In genomic region chr1:32894019-32894600, GRCh38 we compare ENCODE assay signal across 10 cellular contexts. TPM values are rescaled to one million over a fixed set of nuclear protein-coding genes. Genes with fewer than 3 reads are reported as not detected.
A peak's percentile ranks its signal among the peaks of the same experiment; 100 is the strongest.
DNase-seq lines count a peak whose midpoint lies in the region; ATAC-seq and TF ChIP-seq lines count a peak whose summit lies in the region.
"Had no signal": no experiment of that assay in that cellular context is flagged by ENCODE, and none has a peak within 500 bp of the region (broad histone marks: within the 10 kb centered on the region; RNA-seq: fewer than 3 reads in every experiment).

No MANE protein-coding gene starts in this region.

- POLR2A ChIA-PET in naive thymus-derived CD4-positive, alpha-beta T cell (lab: Charles Lee): no interaction called here

- H4K20me1 ChIP-seq in BLaER1 treated with 17β-estradiol and CSF1 and Interleukin-3, amounts not matched to agents 10 nM and 100 nM: peaks cover 0 to 34% (median 0%) of the 10 kb centered on the region in 11 experiments; a peak in 4 of 22 replicates

- H3K36me3 Mint-ChIP-seq in brain: no peaks in the 10 kb centered on the region
- H3K36me3 Mint-ChIP-seq in naive thymus-derived CD4-positive, alpha-beta T cell: peaks cover 0 to 3% (median 0%) of the 10 kb centered on the region in 5 donors

- no peak for TF ChIP-seq CTCF in brain (conservative IDR thresholded peaks at IDR 0.05)

- H3K9me3 ChIP-seq in BLaER1 treated with 17β-estradiol and CSF1 and Interleukin-3, amounts not matched to agents 10 nM and 100 nM (replicated peaks in 1 of 11): no peaks in the 10 kb centered on the region
- H3K9me3 ChIP-seq in naive thymus-derived CD4-positive, alpha-beta T cell (ENCODE audit: control insufficient read depth in 2 of 3, low read length in 3 of 3): no peaks in the 10 kb centered on the region
- H3K9me3 ChIP-seq: gastroesophageal sphincter had no signal

- peaks cover 0 to 3% (median 0%) of the 10 kb centered on the region in 5 experiments for H3K9me3 Mint-ChIP-seq in brain
- H3K9me3 Mint-ChIP-seq in naive thymus-derived CD4-positive, alpha-beta T cell: peaks cover 0 to 2% (median 0%) of the 10 kb centered on the region in 11 donors

- DNase-seq in H7 (peak; percentile 86), HT-29 (ENCODE audit: low spot score) (no peak), cerebellar cortex (ENCODE audit: low spot score) (no peak), GOT3 (lab: John Stamatoyannopoulos, UW) (no peak)
- no peak for DNase-seq in naive thymus-derived CD4-positive, alpha-beta T cell

- H3K4me2 ChIP-seq in BLaER1 treated with 17β-estradiol and CSF1 and Interleukin-3, amounts not matched to agents 10 nM and 100 nM: peak overlapping the region in 10 of 11 experiments; percentile 36 to 79 (median 60); a peak in 18 of 22 replicates

- H3K36me3 ChIP-seq in BLaER1 treated with 17β-estradiol and CSF1 and Interleukin-3, amounts not matched to agents 10 nM and 100 nM: peaks cover 0 to 3% (median 0%) of the 10 kb centered on the region in 11 experiments; a peak in 3 of 22 replicates
- no peaks in the 10 kb centered on the region for H3K36me3 ChIP-seq in H7 (replicated peaks; ENCODE audit: control insufficient read depth, insufficient read depth, low read length)
- H3K36me3 ChIP-seq in naive thymus-derived CD4-positive, alpha-beta T cell (ENCODE audit: control insufficient read depth in 2 of 3, insufficient read depth in 3 of 3, low read length in 3 of 3): no peaks in the 10 kb centered on the region

- peak overlapping the region in 3 of 5 experiments; percentile 55 to 84 (median 62) for H3K27ac Mint-ChIP-seq in brain
- no peak overlapping the region for H3K27ac Mint-ChIP-seq in naive thymus-derived CD4-positive, alpha-beta T cell

- H3K27me3 ChIP-seq in BLaER1 treated with 17β-estradiol and CSF1 and Interleukin-3, amounts not matched to agents 10 nM and 100 nM: peaks cover 22 to 38% (median 29%) of the 10 kb centered on the region in 11 experiments
- peaks cover 56% of the 10 kb centered on the region for H3K27me3 ChIP-seq in H7 (ENCODE audit: control insufficient read depth, insufficient read depth, low read length)
- H3K27me3 ChIP-seq in naive thymus-derived CD4-positive, alpha-beta T cell (ENCODE audit: control insufficient read depth in 2 of 2, insufficient read depth in 2 of 2, low read length in 2 of 2): peaks cover 0 to 22% of the 10 kb centered on the region in 2 donors

- H3K9ac ChIP-seq in BLaER1 treated with 17β-estradiol and CSF1 and Interleukin-3, amounts not matched to agents 10 nM and 100 nM: peak overlapping the region in 1 of 11 experiments; percentile 19; a peak in 1 of 22 replicates

- H3K27me3 Mint-ChIP-seq in brain: peaks cover 26% of the 10 kb centered on the region
- H3K27me3 Mint-ChIP-seq in naive thymus-derived CD4-positive, alpha-beta T cell: peaks cover 57 to 67% (median 62%) of the 10 kb centered on the region in 5 donors

- H3K4me1 ChIP-seq in BLaER1 treated with 17β-estradiol and CSF1 and Interleukin-3, amounts not matched to agents 10 nM and 100 nM: peaks cover 0 to 19% (median 8%) of the 10 kb centered on the region in 10 experiments; a peak in 10 of 20 replicates
- no peaks in the 10 kb centered on the region for H3K4me1 ChIP-seq in naive thymus-derived CD4-positive, alpha-beta T cell (ENCODE audit: control insufficient read depth in 2 of 2, insufficient read depth in 2 of 2, low read length in 2 of 2)

- intact Hi-C loops in naive thymus-derived CD4-positive, alpha-beta T cell (cut with micrococcal nuclease): no loop called here

- H3K4me1 Mint-ChIP-seq in brain: peaks cover 42% of the 10 kb centered on the region
- H3K4me1 Mint-ChIP-seq in naive thymus-derived CD4-positive, alpha-beta T cell: peaks cover 5 to 11% (median 8%) of the 10 kb centered on the region in 7 donors

- ATAC-seq in naive thymus-derived CD4-positive, alpha-beta T cell: no peak
- no peak for ATAC-seq in HG03175 (IDR thresholded peaks at IDR 0.05; ENCODE audit: unreplicated experiment)

- peak overlapping the region; percentile 45 to 78 (median 68) for H3K4me3 Mint-ChIP-seq in brain
- H3K4me3 Mint-ChIP-seq in naive thymus-derived CD4-positive, alpha-beta T cell: peak overlapping the region in 8 of 10 donors; percentile 47 to 86 (median 60)

- H3K27ac ChIP-seq in BLaER1 treated with 17β-estradiol and CSF1 and Interleukin-3, amounts not matched to agents 10 nM and 100 nM: no peak overlapping the region
- H3K27ac ChIP-seq in naive thymus-derived CD4-positive, alpha-beta T cell (ENCODE audit: low read depth, low read length): no peak overlapping the region
- H3K27ac ChIP-seq: gastroesophageal sphincter had no signal

- peak overlapping the region in 3 of 10 experiments; percentile 25 to 53 (median 51); a peak in 2 of 20 replicates for H3K4me3 ChIP-seq in BLaER1 treated with 17β-estradiol and CSF1 and Interleukin-3, amounts not matched to agents 10 nM and 100 nM
- peak overlapping the region; percentile 73 for H3K4me3 ChIP-seq in H7 (ENCODE audit: insufficient read depth, low read depth, low read length)
- no peak overlapping the region for H3K4me3 ChIP-seq in naive thymus-derived CD4-positive, alpha-beta T cell (ENCODE audit: low read length)

- CTCF ChIA-PET in naive thymus-derived CD4-positive, alpha-beta T cell (lab: Charles Lee): no interaction called here

RNA-seq across cellular contexts. Expression of gene TMEM54, which starts 7.1 kb away (rescaled TPM):
- total RNA-seq in H7 (2014; rRNA removed; shearing (Covaris generic)): 5.4 and 9.8 TPM in 2 replicates
- polyA plus RNA-seq in brain (ENCODE audit: insufficient read depth, low read depth, low replicate concordance): 51.4 TPM
- not detected for total RNA-seq in naive thymus-derived CD4-positive, alpha-beta T cell
- not detected for polyA plus RNA-seq in naive thymus-derived CD4-positive, alpha-beta T cell
- total RNA-seq in HT-29 (2014; rRNA removed; shearing (Covaris generic)): 789 and 818 TPM in 2 replicates

RNA-seq across cellular contexts. Expression of gene HPCA, which starts 7.8 kb away (rescaled TPM):
- 0.89 and 2.6 TPM in 2 replicates for total RNA-seq in H7 (2014; rRNA removed; shearing (Covaris generic))
- polyA plus RNA-seq in brain (ENCODE audit: insufficient read depth, low read depth, low replicate concordance): 75.9 TPM
- total RNA-seq in naive thymus-derived CD4-positive, alpha-beta T cell: under 1 TPM in 2 of 5 experiments, not detected in 3; 0.31 to 0.43 TPM
- polyA plus RNA-seq in naive thymus-derived CD4-positive, alpha-beta T cell: not detected
- total RNA-seq in HT-29 (2014; rRNA removed; shearing (Covaris generic)): 0.79 and 2.4 TPM in 2 replicates
- total RNA-seq: pulmonary artery endothelial cell had no signal

RNA-seq across cellular contexts. Expression of gene FNDC5, which starts 23.4 kb away (rescaled TPM):
- 0.63 and 4.4 TPM in 2 replicates for total RNA-seq in H7 (2014; rRNA removed; shearing (Covaris generic))
- polyA plus RNA-seq in brain (ENCODE audit: insufficient read depth, low read depth, low replicate concordance): 20.8 TPM
- not detected for total RNA-seq in naive thymus-derived CD4-positive, alpha-beta T cell
- under 1 TPM in 1 of 2 donors, not detected in 1; 0.25 TPM for polyA plus RNA-seq in naive thymus-derived CD4-positive, alpha-beta T cell
- total RNA-seq in HT-29 (2014; rRNA removed; shearing (Covaris generic)): not detected in 2 replicates

Comparison
In these comparisons a context has a peak if more than half of its experiments do, and no peak if none do; other contexts are left out.
1. H3K27ac Mint-ChIP-seq: peak in brain (3 of 5); none in naive thymus-derived CD4-positive, alpha-beta T cell (0 of 9).
2. RNA of gene TMEM54, which starts 7.1 kb away (total RNA-seq): 789 to 818 TPM in HT-29; 5.4 to 9.8 TPM in H7 and not detected in naive thymus-derived CD4-positive, alpha-beta T cell; every median in the first group is over 10 times any median in the second.